ENCODE assay signal across 28 cellular contexts in the genomic region with DNA sequence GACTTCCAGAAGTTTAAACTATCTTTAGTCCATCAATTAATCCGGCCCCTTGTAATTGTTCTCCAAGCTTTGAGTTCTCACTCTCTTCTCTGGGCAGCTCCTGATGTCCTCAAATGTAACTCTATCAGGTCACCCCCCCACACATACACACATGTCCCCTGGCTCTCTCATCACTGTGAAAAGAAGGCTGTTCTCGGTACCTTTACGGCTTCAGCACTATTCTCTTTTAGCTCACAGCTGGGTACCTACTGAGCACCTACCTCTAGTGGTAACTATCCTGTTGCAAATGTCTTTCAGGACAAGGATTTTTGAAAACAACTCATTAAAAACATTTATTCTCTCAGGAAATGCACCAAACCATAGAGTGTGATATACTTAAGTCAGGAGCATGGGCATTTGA.
"Had no signal": no experiment of that assay in that cellular context is flagged by ENCODE, and none has a peak within 500 bp of the region (broad histone marks: within the 10 kb centered on the region; RNA-seq: fewer than 3 reads in every experiment).

No MANE protein-coding gene starts in this region.

- H3K27ac ChIP-seq: stomach, suprapubic skin, testis, thoracic aorta, thyroid gland, tibial artery, tibial nerve, transverse colon, upper lobe of left lung, upper lobe of right lung, uterus, vagina had no signal

- DNase-seq: stimulated activated CD4-positive, alpha-beta T cell treated with anti-CD3 and anti-CD28 coated beads, Interleukin-2, amount 100 ng/mL, for 48 hours; stimulated activated CD4-positive, alpha-beta T cell treated with anti-CD3 and anti-CD28 coated beads, Interleukin-4, amount 100 ng/mL, for 1 hour; stimulated activated CD4-positive, alpha-beta T cell treated with anti-CD3 and anti-CD28 coated beads, Interleukin-4, amount 100 ng/mL, for 24 hours; stimulated activated CD4-positive, alpha-beta T cell treated with anti-CD3 and anti-CD28 coated beads, Interleukin-4, amount 100 ng/mL, for 4 hours; stimulated activated CD8-positive, alpha-beta memory T cell treated with anti-CD3 and anti-CD28 coated beads, Interleukin-4, amount 100 ng/mL, for 48 hours; stimulated activated naive B cell treated with anti-CD40 and anti-IgM and Interleukin-4, amounts not matched to agents 10 μg/mL and 1 μg/mL and 100 μg/mL, for 72 hours; stimulated activated naive CD4-positive, alpha-beta T cell; stimulated activated naive CD4-positive, alpha-beta T cell treated with Interleukin-2 at 50 U/mL for 16 hours; stimulated activated naive CD8-positive, alpha-beta T cell treated with anti-CD3 and anti-CD28 coated beads, Interleukin-15, amount 100 ng/mL, for 72 hours; stimulated activated naive CD8-positive, alpha-beta T cell treated with anti-CD3 and anti-CD28 coated beads, Interleukin-15, Interleukin-2, amounts not matched to agents 100 U/mL and 50 U/mL, for 24 hours; stomach; substantia nigra; testis; thyroid gland; tibial artery; transverse colon; trophoblast cell; upper lobe of left lung; upper lobe of right lung; uterus had no signal

- ATAC-seq: stimulated activated effector memory CD8-positive, alpha-beta T cell treated with anti-CD3 and anti-CD28 coated beads, Interleukin-12 subunit alpha, Interleukin-12 subunit beta, amount 100 ng/mL, for 72 hours; stimulated activated memory B cell treated with anti-CD40 and anti-IgM and Interleukin-4, amounts not matched to agents 10 μg/mL and 1 μg/mL and 100 μg/mL, for 72 hours; stimulated activated naive B cell treated with anti-CD40 and anti-IgM and Interleukin-4, amounts not matched to agents 10 μg/mL and 1 μg/mL and 100 μg/mL, for 72 hours; stimulated activated naive CD8-positive, alpha-beta T cell treated with anti-CD3 and anti-CD28 coated beads, Interleukin-15, amount 100 ng/mL, for 72 hours; stimulated activated naive CD8-positive, alpha-beta T cell treated with anti-CD3 and anti-CD28 coated beads, Interleukin-15, Interleukin-2, amounts not matched to agents 100 U/mL and 50 U/mL, for 24 hours; upper lobe of right lung had no signal

- H3K36me3 Mint-ChIP-seq: stimulated activated effector memory CD8-positive, alpha-beta T cell treated with anti-CD3 and anti-CD28 coated beads, Interleukin-12 subunit alpha, Interleukin-12 subunit beta, amount 100 ng/mL, for 72 hours; stimulated activated memory B cell treated with anti-CD40 and anti-IgM and Interleukin-4, amounts not matched to agents 10 μg/mL and 1 μg/mL and 100 μg/mL, for 72 hours; stimulated activated naive B cell treated with anti-CD40 and anti-IgM and Interleukin-4, amounts not matched to agents 10 μg/mL and 1 μg/mL and 100 μg/mL, for 72 hours; type B pancreatic cell had no signal

- H3K36me3 ChIP-seq: stomach, suprapubic skin, thoracic aorta, thyroid gland, tibial artery, tibial nerve, transverse colon, upper lobe of left lung, upper lobe of right lung, uterus, vagina had no signal

- H3K27me3 ChIP-seq: stomach, suprapubic skin, testis, thyroid gland, tibial artery, tibial nerve, transverse colon, upper lobe of left lung, upper lobe of right lung, uterus, vagina had no signal

- H3K4me1 Mint-ChIP-seq: stimulated activated effector memory CD8-positive, alpha-beta T cell treated with anti-CD3 and anti-CD28 coated beads, Interleukin-12 subunit alpha, Interleukin-12 subunit beta, amount 100 ng/mL, for 72 hours; stimulated activated memory B cell treated with anti-CD40 and anti-IgM and Interleukin-4, amounts not matched to agents 10 μg/mL and 1 μg/mL and 100 μg/mL, for 72 hours; stimulated activated naive B cell treated with anti-CD40 and anti-IgM and Interleukin-4, amounts not matched to agents 10 μg/mL and 1 μg/mL and 100 μg/mL, for 72 hours; stimulated activated naive CD8-positive, alpha-beta T cell treated with anti-CD3 and anti-CD28 coated beads, Interleukin-15, amount 100 ng/mL, for 72 hours had no signal

- H3K4me3 Mint-ChIP-seq: stimulated activated effector memory CD8-positive, alpha-beta T cell treated with anti-CD3 and anti-CD28 coated beads, Interleukin-12 subunit alpha, Interleukin-12 subunit beta, amount 100 ng/mL, for 72 hours; stimulated activated memory B cell treated with anti-CD40 and anti-IgM and Interleukin-4, amounts not matched to agents 10 μg/mL and 1 μg/mL and 100 μg/mL, for 72 hours; stimulated activated naive B cell treated with anti-CD40 and anti-IgM and Interleukin-4, amounts not matched to agents 10 μg/mL and 1 μg/mL and 100 μg/mL, for 72 hours; stimulated activated naive CD8-positive, alpha-beta T cell treated with anti-CD3 and anti-CD28 coated beads, Interleukin-15, amount 100 ng/mL, for 72 hours; stimulated activated naive CD8-positive, alpha-beta T cell treated with anti-CD3 and anti-CD28 coated beads, Interleukin-15, Interleukin-2, amounts not matched to agents 100 ng/mL and 50 ng/mL, for 24 hours; type B pancreatic cell had no signal

- H3K9me3 Mint-ChIP-seq: stimulated activated effector memory CD8-positive, alpha-beta T cell treated with anti-CD3 and anti-CD28 coated beads, Interleukin-12 subunit alpha, Interleukin-12 subunit beta, amount 100 ng/mL, for 72 hours; stimulated activated naive CD8-positive, alpha-beta T cell treated with anti-CD3 and anti-CD28 coated beads, Interleukin-15, amount 100 ng/mL, for 72 hours; stimulated activated naive CD8-positive, alpha-beta T cell treated with anti-CD3 and anti-CD28 coated beads, Interleukin-15, Interleukin-2, amounts not matched to agents 100 ng/mL and 50 ng/mL, for 24 hours; type B pancreatic cell had no signal

- H3K4me1 ChIP-seq: stomach, suprapubic skin, testis, thyroid gland, tibial artery, tibial nerve, upper lobe of left lung, upper lobe of right lung, uterus, vagina had no signal

- H3K27ac Mint-ChIP-seq: stimulated activated effector memory CD8-positive, alpha-beta T cell treated with anti-CD3 and anti-CD28 coated beads, Interleukin-12 subunit alpha, Interleukin-12 subunit beta, amount 100 ng/mL, for 72 hours; stimulated activated memory B cell treated with anti-CD40 and anti-IgM and Interleukin-4, amounts not matched to agents 10 μg/mL and 1 μg/mL and 100 μg/mL, for 72 hours; stimulated activated naive B cell treated with anti-CD40 and anti-IgM and Interleukin-4, amounts not matched to agents 10 μg/mL and 1 μg/mL and 100 μg/mL, for 72 hours; stimulated activated naive CD8-positive, alpha-beta T cell treated with anti-CD3 and anti-CD28 coated beads, Interleukin-15, amount 100 ng/mL, for 72 hours; stimulated activated naive CD8-positive, alpha-beta T cell treated with anti-CD3 and anti-CD28 coated beads, Interleukin-15, Interleukin-2, amounts not matched to agents 100 ng/mL and 50 ng/mL, for 24 hours; type B pancreatic cell had no signal

- H3K27me3 Mint-ChIP-seq: stimulated activated memory B cell treated with anti-CD40 and anti-IgM and Interleukin-4, amounts not matched to agents 10 μg/mL and 1 μg/mL and 100 μg/mL, for 72 hours; stimulated activated naive B cell treated with anti-CD40 and anti-IgM and Interleukin-4, amounts not matched to agents 10 μg/mL and 1 μg/mL and 100 μg/mL, for 72 hours; stimulated activated naive CD8-positive, alpha-beta T cell treated with anti-CD3 and anti-CD28 coated beads, Interleukin-15, amount 100 ng/mL, for 72 hours; stimulated activated naive CD8-positive, alpha-beta T cell treated with anti-CD3 and anti-CD28 coated beads, Interleukin-15, Interleukin-2, amounts not matched to agents 100 ng/mL and 50 ng/mL, for 24 hours had no signal

- H3K4me3 ChIP-seq: stomach, suprapubic skin, testis, thoracic aorta, thyroid gland, tibial artery, tibial nerve, transverse colon, upper lobe of left lung, upper lobe of right lung, uterus, vagina had no signal

- H3K9me3 ChIP-seq: stomach, suprapubic skin, testis, thoracic aorta, thyroid gland, tibial artery, transverse colon, upper lobe of left lung, upper lobe of right lung, uterus, vagina had no signal
